1 cellular context compared by ENCODE assay signal in the genomic region with DNA sequence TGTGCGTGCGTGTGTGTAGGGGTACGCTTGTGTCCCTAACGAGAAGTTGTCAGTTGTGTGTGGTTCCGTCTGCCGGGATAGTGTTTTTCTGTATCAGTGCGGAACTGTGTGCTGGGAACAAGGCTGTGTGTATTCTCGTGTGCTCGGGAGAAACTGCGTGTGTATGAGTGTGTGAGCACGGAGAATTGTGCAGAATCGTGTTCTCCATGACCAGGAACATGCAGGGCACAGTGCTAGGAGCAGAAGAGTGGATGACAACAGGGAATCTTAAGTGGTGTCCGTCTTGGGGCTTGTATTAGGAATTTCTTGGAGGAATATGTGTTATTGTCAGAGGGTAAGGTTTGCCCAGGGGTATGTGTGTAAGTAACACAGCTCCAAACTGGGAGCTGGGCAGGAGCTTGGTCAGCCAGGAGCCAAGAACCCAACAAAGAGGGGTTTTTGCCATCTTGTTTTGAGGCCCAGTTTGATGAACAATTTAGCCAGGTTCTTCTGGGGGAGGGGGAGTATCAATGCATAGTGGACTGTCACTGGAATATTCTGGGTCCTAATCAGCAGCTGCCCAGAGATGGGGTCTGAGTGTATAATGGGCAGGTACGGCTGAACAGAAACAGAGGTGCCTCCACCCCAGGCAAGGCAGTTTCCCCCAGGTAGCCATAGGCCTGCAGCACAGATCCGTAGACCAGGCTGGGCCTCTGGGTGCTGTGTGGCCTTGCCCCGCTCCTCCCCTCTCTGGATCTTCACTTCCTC.
TF ChIP-seq lines count a peak whose summit lies in the region.

No MANE protein-coding gene starts in this region.

TF ChIP-seq in HEK293, 187 proteins besides CTCF, POLR2A, EP300 and RAD21 (continued from another document):
- TF ChIP-seq, protein P1, sequence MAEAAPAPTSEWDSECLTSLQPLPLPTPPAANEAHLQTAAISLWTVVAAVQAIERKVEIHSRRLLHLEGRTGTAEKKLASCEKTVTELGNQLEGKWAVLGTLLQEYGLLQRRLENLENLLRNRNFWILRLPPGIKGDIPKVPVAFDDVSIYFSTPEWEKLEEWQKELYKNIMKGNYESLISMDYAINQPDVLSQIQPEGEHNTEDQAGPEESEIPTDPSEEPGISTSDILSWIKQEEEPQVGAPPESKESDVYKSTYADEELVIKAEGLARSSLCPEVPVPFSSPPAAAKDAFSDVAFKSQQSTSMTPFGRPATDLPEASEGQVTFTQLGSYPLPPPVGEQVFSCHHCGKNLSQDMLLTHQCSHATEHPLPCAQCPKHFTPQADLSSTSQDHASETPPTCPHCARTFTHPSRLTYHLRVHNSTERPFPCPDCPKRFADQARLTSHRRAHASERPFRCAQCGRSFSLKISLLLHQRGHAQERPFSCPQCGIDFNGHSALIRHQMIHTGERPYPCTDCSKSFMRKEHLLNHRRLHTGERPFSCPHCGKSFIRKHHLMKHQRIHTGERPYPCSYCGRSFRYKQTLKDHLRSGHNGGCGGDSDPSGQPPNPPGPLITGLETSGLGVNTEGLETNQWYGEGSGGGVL (tag by site-specific recombination; IDR thresholded peaks at IDR 0.05), result no peak
- TF ChIP-seq ZBTB20 (tag by site-specific recombination; IDR thresholded peaks at IDR 0.05), result peak; percentile 88
- no peak for TF ChIP-seq ZNF792 (tag by site-specific recombination; IDR thresholded peaks at IDR 0.05)
- TF ChIP-seq, protein P2, sequence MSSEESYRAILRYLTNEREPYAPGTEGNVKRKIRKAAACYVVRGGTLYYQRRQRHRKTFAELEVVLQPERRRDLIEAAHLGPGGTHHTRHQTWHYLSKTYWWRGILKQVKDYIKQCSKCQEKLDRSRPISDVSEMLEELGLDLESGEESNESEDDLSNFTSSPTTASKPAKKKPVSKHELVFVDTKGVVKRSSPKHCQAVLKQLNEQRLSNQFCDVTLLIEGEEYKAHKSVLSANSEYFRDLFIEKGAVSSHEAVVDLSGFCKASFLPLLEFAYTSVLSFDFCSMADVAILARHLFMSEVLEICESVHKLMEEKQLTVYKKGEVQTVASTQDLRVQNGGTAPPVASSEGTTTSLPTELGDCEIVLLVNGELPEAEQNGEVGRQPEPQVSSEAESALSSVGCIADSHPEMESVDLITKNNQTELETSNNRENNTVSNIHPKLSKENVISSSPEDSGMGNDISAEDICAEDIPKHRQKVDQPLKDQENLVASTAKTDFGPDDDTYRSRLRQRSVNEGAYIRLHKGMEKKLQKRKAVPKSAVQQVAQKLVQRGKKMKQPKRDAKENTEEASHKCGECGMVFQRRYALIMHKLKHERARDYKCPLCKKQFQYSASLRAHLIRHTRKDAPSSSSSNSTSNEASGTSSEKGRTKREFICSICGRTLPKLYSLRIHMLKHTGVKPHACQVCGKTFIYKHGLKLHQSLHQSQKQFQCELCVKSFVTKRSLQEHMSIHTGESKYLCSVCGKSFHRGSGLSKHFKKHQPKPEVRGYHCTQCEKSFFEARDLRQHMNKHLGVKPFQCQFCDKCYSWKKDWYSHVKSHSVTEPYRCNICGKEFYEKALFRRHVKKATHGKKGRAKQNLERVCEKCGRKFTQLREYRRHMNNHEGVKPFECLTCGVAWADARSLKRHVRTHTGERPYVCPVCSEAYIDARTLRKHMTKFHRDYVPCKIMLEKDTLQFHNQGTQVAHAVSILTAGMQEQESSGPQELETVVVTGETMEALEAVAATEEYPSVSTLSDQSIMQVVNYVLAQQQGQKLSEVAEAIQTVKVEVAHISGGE (tag by site-specific recombination; conservative IDR thresholded peaks at IDR 0.05; ENCODE audit: low read depth), result peak; percentile 16
- no peak for TF ChIP-seq ZNF121 (tag by site-specific recombination; IDR thresholded peaks at IDR 0.05)
